17 cellular contexts compared by ENCODE assay signal in the genomic region with DNA sequence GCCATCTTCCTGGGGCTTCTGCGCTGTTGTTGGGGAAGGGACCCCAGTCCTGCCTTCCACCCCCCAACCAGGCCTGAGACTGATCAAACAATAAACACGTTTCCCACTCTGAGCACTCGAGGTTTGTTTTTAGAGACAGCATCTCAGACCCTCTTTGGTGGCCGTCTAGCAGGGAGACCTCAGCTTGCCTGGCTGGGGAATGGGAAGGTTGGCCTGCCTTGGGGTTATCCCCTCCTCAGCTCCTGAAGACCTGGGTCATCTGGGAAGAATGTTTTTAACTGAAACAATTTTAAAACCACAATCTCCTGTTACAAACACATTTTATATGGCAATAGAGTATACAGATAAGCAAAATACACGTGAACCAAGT. TPM values are rescaled to one million over a fixed set of nuclear protein-coding genes. Genes with fewer than 3 reads are reported as not detected.
DNase-seq lines count a peak whose midpoint lies in the region; ATAC-seq and TF ChIP-seq lines count a peak whose summit lies in the region.
"Had no signal": no experiment of that assay in that cellular context is flagged by ENCODE, and none has a peak within 500 bp of the region (broad histone marks: within the 10 kb centered on the region; RNA-seq: fewer than 3 reads in every experiment).

No MANE protein-coding gene starts in this region.

- no peaks in the 10 kb centered on the region for H3K9me3 ChIP-seq in effector memory CD4-positive, alpha-beta T cell (ENCODE audit: control insufficient read depth, low read length)
- H3K9me3 ChIP-seq: HAP-1, SJSA1, upper lobe of right lung had no signal

- H3K9me3 Mint-ChIP-seq in activated CD4-positive, alpha-beta T cell treated with anti-CD3 and anti-CD28 coated beads, Interleukin-2, amount 10 ng/mL, durations not matched to agents 24 days and 14 days = no peaks in the 10 kb centered on the region
- H3K9me3 Mint-ChIP-seq in activated naive CD8-positive, alpha-beta T cell (ENCODE audit: low read depth) = no peaks in the 10 kb centered on the region
- no peaks in the 10 kb centered on the region for H3K9me3 Mint-ChIP-seq in neural crest cell

- H3K36me3 Mint-ChIP-seq in activated CD4-positive, alpha-beta T cell treated with anti-CD3 and anti-CD28 coated beads, Interleukin-2, amount 10 ng/mL, durations not matched to agents 24 days and 14 days (ENCODE audit: low read depth) = peaks cover 46% of the 10 kb centered on the region
- H3K36me3 Mint-ChIP-seq in activated naive CD8-positive, alpha-beta T cell = no peaks in the 10 kb centered on the region
- H3K36me3 Mint-ChIP-seq in neural crest cell (ENCODE audit: low read depth) = peaks cover 12% of the 10 kb centered on the region

- peaks cover 36% of the 10 kb centered on the region for H3K4me1 Mint-ChIP-seq in activated CD4-positive, alpha-beta T cell treated with anti-CD3 and anti-CD28 coated beads, Interleukin-2, amount 10 ng/mL, durations not matched to agents 24 days and 14 days
- peaks cover 46% of the 10 kb centered on the region for H3K4me1 Mint-ChIP-seq in activated naive CD8-positive, alpha-beta T cell (ENCODE audit: low read depth)
- peaks cover 48% of the 10 kb centered on the region for H3K4me1 Mint-ChIP-seq in neural crest cell

- H3K27ac Mint-ChIP-seq in activated CD4-positive, alpha-beta T cell treated with anti-CD3 and anti-CD28 coated beads, Interleukin-2, amount 10 ng/mL, durations not matched to agents 24 days and 14 days = peak overlapping the region; percentile 56
- peak overlapping the region; percentile 50 for H3K27ac Mint-ChIP-seq in activated naive CD8-positive, alpha-beta T cell
- H3K27ac Mint-ChIP-seq in neural crest cell (ENCODE audit: unreplicated experiment) = no peak overlapping the region

- no peaks in the 10 kb centered on the region for H3K27me3 ChIP-seq in effector memory CD4-positive, alpha-beta T cell (replicated peaks; ENCODE audit: control insufficient read depth, insufficient read depth, low read length, poor library complexity, severe bottlenecking)
- H3K27me3 ChIP-seq: dorsolateral prefrontal cortex, SJSA1, upper lobe of right lung had no signal

- peaks cover 9% of the 10 kb centered on the region for H3K36me3 ChIP-seq in effector memory CD4-positive, alpha-beta T cell (ENCODE audit: control insufficient read depth, insufficient read depth, low read length)

- H3K27me3 Mint-ChIP-seq in activated CD4-positive, alpha-beta T cell treated with anti-CD3 and anti-CD28 coated beads, Interleukin-2, amount 10 ng/mL, durations not matched to agents 24 days and 14 days = no peaks in the 10 kb centered on the region
- no peaks in the 10 kb centered on the region for H3K27me3 Mint-ChIP-seq in activated naive CD8-positive, alpha-beta T cell
- H3K27me3 Mint-ChIP-seq in neural crest cell (ENCODE audit: low read depth) = peaks cover 20% of the 10 kb centered on the region

- no peak overlapping the region for H3K27ac ChIP-seq in effector memory CD4-positive, alpha-beta T cell (ENCODE audit: insufficient read depth, low read length, poor library complexity, severe bottlenecking)
- H3K27ac ChIP-seq: dorsolateral prefrontal cortex, SJSA1, upper lobe of right lung had no signal

- intact Hi-C loops in activated CD4-positive, alpha-beta T cell treated with anti-CD3 and anti-CD28 coated beads, Interleukin-2, amount 10 ng/mL, durations not matched to agents 24 days and 14 days (cut with micrococcal nuclease) = no loop called here

- peak overlapping the region; percentile 87 for H3K4me3 ChIP-seq in HFF-Myc (replicated peaks; ENCODE audit: low read depth, low read length)
- no peak overlapping the region for H3K4me3 ChIP-seq in effector memory CD4-positive, alpha-beta T cell (ENCODE audit: insufficient read depth, low read depth, low read length, poor library complexity, severe bottlenecking)
- H3K4me3 ChIP-seq: SJSA1, upper lobe of right lung had no signal

- H3K4me1 ChIP-seq in effector memory CD4-positive, alpha-beta T cell (ENCODE audit: control insufficient read depth, insufficient read depth, low read length, poor library complexity, severe bottlenecking) = peaks cover 42% of the 10 kb centered on the region

- TF ChIP-seq CTCF in HFF-Myc (IDR thresholded peaks at IDR 0.05; ENCODE audit: low read depth, low read length, missing control alignments) = no peak
- no peak for TF ChIP-seq CTCF in neural crest cell (conservative IDR thresholded peaks at IDR 0.05)

- no peak for DNase-seq in activated CD4-positive, alpha-beta T cell treated with anti-CD3 and anti-CD28 coated beads, Interleukin-2, amount 10 ng/mL, durations not matched to agents 24 days and 14 days
- DNase-seq in activated CD4-positive, alpha-beta T cell treated with anti-CD3 and anti-CD28 coated beads for 4 hours = no peak
- DNase-seq in HFF-Myc (ENCODE audit: extremely low read depth, low read depth) (no peak), neural crest cell (ENCODE audit: low read depth, low spot score) (no peak)
- DNase-seq in effector memory CD4-positive, alpha-beta T cell = no peak
- DNase-seq: ACHN; activated CD4-positive, alpha-beta T cell treated with anti-CD3 and anti-CD28 coated beads for 48 hours; dorsolateral prefrontal cortex; foreskin fibroblast; NCI-H1436 treated with DMSO at 0.1 percent for 48 hours; NCI-H526 treated with DMSO at 0.1 percent for 48 hours; upper lobe of right lung had no signal

- ATAC-seq in HG02938 (IDR thresholded peaks at IDR 0.05; ENCODE audit: unreplicated experiment) = no peak
- no peak for ATAC-seq in HG02981 (IDR thresholded peaks at IDR 0.05; ENCODE audit: unreplicated experiment)
- ATAC-seq: upper lobe of right lung had no signal

- peak overlapping the region; percentile 57 for H3K4me3 Mint-ChIP-seq in activated CD4-positive, alpha-beta T cell treated with anti-CD3 and anti-CD28 coated beads, Interleukin-2, amount 10 ng/mL, durations not matched to agents 24 days and 14 days
- H3K4me3 Mint-ChIP-seq in activated naive CD8-positive, alpha-beta T cell = peak overlapping the region; percentile 81
- H3K4me3 Mint-ChIP-seq in neural crest cell = peak overlapping the region; percentile 87

RNA-seq across cellular contexts. Expression of gene ZNF581, which starts 2.0 kb away (rescaled TPM):
- total RNA-seq in activated CD4-positive, alpha-beta T cell treated with anti-CD3 and anti-CD28 coated beads, Interleukin-2, amount 10 ng/mL, durations not matched to agents 24 days and 14 days = 32.7 and 33.0 TPM in 2 replicates
- 40.8 and 41.9 TPM in 2 replicates for total RNA-seq in neural crest cell

RNA-seq across cellular contexts. Expression of gene CCDC106, which starts 2.5 kb away (rescaled TPM):
- 8.0 and 9.0 TPM in 2 replicates for total RNA-seq in activated CD4-positive, alpha-beta T cell treated with anti-CD3 and anti-CD28 coated beads, Interleukin-2, amount 10 ng/mL, durations not matched to agents 24 days and 14 days
- total RNA-seq in neural crest cell = 18.7 and 18.9 TPM in 2 replicates

RNA-seq across cellular contexts. Expression of gene ZNF580, which starts 4.7 kb away (rescaled TPM):
- total RNA-seq in activated CD4-positive, alpha-beta T cell treated with anti-CD3 and anti-CD28 coated beads, Interleukin-2, amount 10 ng/mL, durations not matched to agents 24 days and 14 days = 38.3 and 39.1 TPM in 2 replicates
- 39.1 and 41.8 TPM in 2 replicates for total RNA-seq in neural crest cell

RNA-seq across cellular contexts. Expression of gene U2AF2, which starts 9.3 kb away (rescaled TPM):
- total RNA-seq in activated CD4-positive, alpha-beta T cell treated with anti-CD3 and anti-CD28 coated beads, Interleukin-2, amount 10 ng/mL, durations not matched to agents 24 days and 14 days = 390 and 394 TPM in 2 replicates
- 342 and 365 TPM in 2 replicates for total RNA-seq in neural crest cell

RNA-seq across cellular contexts. Expression of gene ZNF784, which starts 21.1 kb away (rescaled TPM):
- total RNA-seq in activated CD4-positive, alpha-beta T cell treated with anti-CD3 and anti-CD28 coated beads, Interleukin-2, amount 10 ng/mL, durations not matched to agents 24 days and 14 days = 3.6 and 3.7 TPM in 2 replicates
- 11.0 and 12.4 TPM in 2 replicates for total RNA-seq in neural crest cell
